Comparison of ENCODE assay signal across 16 cellular contexts in genomic region chr6:105545947-105546710, GRCh38.
DNase-seq lines count a peak whose midpoint lies in the region; ATAC-seq and TF ChIP-seq lines count a peak whose summit lies in the region.
"Had no signal": no experiment of that assay in that cellular context is flagged by ENCODE, and none has a peak within 500 bp of the region (broad histone marks: within the 10 kb centered on the region; RNA-seq: fewer than 3 reads in every experiment).

No MANE protein-coding gene starts in this region.

- H3K4me1 ChIP-seq in neuronal stem cell (ENCODE audit: control insufficient read depth in 2 of 2, insufficient read depth in 1 of 2, low read depth in 1 of 2, low read length in 2 of 2), result no peaks in the 10 kb centered on the region
- H3K4me1 ChIP-seq in psoas muscle, result no peaks in the 10 kb centered on the region

- H3K27ac ChIP-seq in neuronal stem cell (replicated peaks; ENCODE audit: low read length), result no peak overlapping the region
- no peak overlapping the region for H3K27ac ChIP-seq in psoas muscle
- H3K27ac ChIP-seq: cardiac muscle cell had no signal

- H3K18ac ChIP-seq in neuronal stem cell (ENCODE audit: low read length), result no peak overlapping the region

- H3K23ac ChIP-seq in neuronal stem cell (ENCODE audit: low read depth, low read length, poor library complexity), result no peak overlapping the region

- no peak overlapping the region for H2BK15ac ChIP-seq in neuronal stem cell (ENCODE audit: low read length)

- no peak overlapping the region for H3K4me2 ChIP-seq in neuronal stem cell (ENCODE audit: insufficient read depth, low read length, poor library complexity, severe bottlenecking)

- no peak overlapping the region for H3K4ac ChIP-seq in neuronal stem cell (ENCODE audit: low read length)

- no peak for TF ChIP-seq CTCF in choroid plexus epithelial cell (conservative IDR thresholded peaks at IDR 0.05; ENCODE audit: low read depth, low read length)
- TF ChIP-seq CTCF in lower leg skin (IDR thresholded peaks at IDR 0.05), result no peak
- no peak for TF ChIP-seq CTCF in psoas muscle (IDR thresholded peaks at IDR 0.05)

- H3K9me3 ChIP-seq in neuronal stem cell (replicated peaks in 1 of 2; ENCODE audit: control insufficient read depth in 2 of 2, insufficient read depth in 1 of 2, low read depth in 1 of 2, low read length in 2 of 2) (no peaks in the 10 kb centered on the region), psoas muscle (no peaks in the 10 kb centered on the region)
- H3K9me3 ChIP-seq: esophagus squamous epithelium had no signal

- DNase-seq in DMS153 (lab: John Stamatoyannopoulos, UW) (peak; percentile 38), NCI-H2107 (lab: John Stamatoyannopoulos, UW) (peak; percentile 11), choroid plexus epithelial cell (ENCODE audit: low read depth) (peak; percentile 41), neuronal stem cell (ENCODE audit: low spot score) (no peak), lower leg skin (ENCODE audit: low spot score in 2 of 2) (no peak), psoas muscle (no peak)
- DNase-seq: activated CD4-positive, alpha-beta T cell treated with anti-CD3 and anti-CD28 coated beads for 48 hours; CD4-positive, alpha-beta memory T cell; esophagus squamous epithelium; islet precursor cell; NCI-H2029 treated with DMSO at 0.1 percent for 48 hours; stimulated activated CD4-positive, alpha-beta T cell treated with anti-CD3 and anti-CD28 coated beads, Interleukin-4, amount 100 ng/mL, for 4 hours; stimulated activated naive CD4-positive, alpha-beta T cell treated with Interleukin-2 at 50 U/mL for 16 hours had no signal

- no peak overlapping the region for H3K9ac ChIP-seq in neuronal stem cell (ENCODE audit: low read depth, low read length, poor library complexity)

- ATAC-seq in HG02870 (IDR thresholded peaks at IDR 0.05; ENCODE audit: unreplicated experiment) (no peak), psoas muscle (no peak), HG02884 (IDR thresholded peaks at IDR 0.05; ENCODE audit: unreplicated experiment) (no peak)

- H3K79me1 ChIP-seq in neuronal stem cell (ENCODE audit: low read depth, low read length), result no peaks in the 10 kb centered on the region

- H3K14ac ChIP-seq in neuronal stem cell (ENCODE audit: low read length), result no peak overlapping the region

- no peak overlapping the region for H2BK120ac ChIP-seq in neuronal stem cell (ENCODE audit: low read depth, low read length)

- no peak for TF ChIP-seq POLR2A in lower leg skin (IDR thresholded peaks at IDR 0.05)

- peak overlapping the region; percentile 24 for H2AFZ ChIP-seq in neuronal stem cell (ENCODE audit: low read length)

- WGBS in neuronal stem cell (ENCODE audit: extremely low coverage in 2 of 2, insufficient read length in 2 of 2, insufficient replicate concordance in 1 of 2), 2 donors, result no CpG with 5 or more reads among the region's 11 CpGs
- WGBS in lower leg skin, 2 donors, result 65 to 79% methylated on average over 11 of the region's 11 CpGs
- 75 to 76% (median 75%) methylated on average over 11 of the region's 11 CpGs for WGBS in psoas muscle, 3 donors

- no peak overlapping the region for H2BK12ac ChIP-seq in neuronal stem cell (ENCODE audit: low read length)

- H3K27me3 ChIP-seq in neuronal stem cell (ENCODE audit: control insufficient read depth in 3 of 3, insufficient read depth in 3 of 3, low read depth in 1 of 3, low read length in 3 of 3), result no peaks in the 10 kb centered on the region
- no peaks in the 10 kb centered on the region for H3K27me3 ChIP-seq in psoas muscle (ENCODE audit: insufficient read depth in 3 of 3, low read length in 2 of 3)
- H3K27me3 ChIP-seq: cardiac muscle cell, esophagus squamous epithelium had no signal

- H3K36me3 ChIP-seq in neuronal stem cell (replicated peaks in 1 of 2; ENCODE audit: control insufficient read depth in 2 of 2, insufficient read depth in 2 of 2, low read length in 2 of 2) (no peaks in the 10 kb centered on the region), psoas muscle (ENCODE audit: insufficient read depth in 1 of 2, low read depth in 1 of 2) (no peaks in the 10 kb centered on the region)
- H3K36me3 ChIP-seq: cardiac muscle cell, esophagus squamous epithelium had no signal

- no peak overlapping the region for H3K4me3 ChIP-seq in choroid plexus epithelial cell (ENCODE audit: low read depth, low read length)
- H3K4me3 ChIP-seq in neuronal stem cell (ENCODE audit: low read length in 2 of 2), result no peak overlapping the region
- H3K4me3 ChIP-seq in lower leg skin (ENCODE audit: low read depth, poor library complexity, severe bottlenecking), result no peak overlapping the region
- H3K4me3 ChIP-seq in psoas muscle, result no peak overlapping the region
- H3K4me3 ChIP-seq: cardiac muscle cell, esophagus squamous epithelium had no signal

- intact Hi-C loops in lower leg skin (cut with DNase I; ENCODE audit: low total_unique reads), result no loop called here
- intact Hi-C loops in psoas muscle (cut with DNase I), result no loop called here

- H4K91ac ChIP-seq in neuronal stem cell (ENCODE audit: low read depth, low read length, poor library complexity), result no peak overlapping the region

- H4K8ac ChIP-seq in neuronal stem cell (ENCODE audit: low read depth, low read length), result no peak overlapping the region

- no peak overlapping the region for H2BK5ac ChIP-seq in neuronal stem cell (ENCODE audit: low read length)

- H2AK5ac ChIP-seq in neuronal stem cell (ENCODE audit: low read depth, low read length), result no peak overlapping the region

Comparison
In these comparisons a context has a peak if more than half of its experiments do, and no peak if none do; other contexts are left out.
1. DNase-seq: peak in DMS153 (single experiment), NCI-H2107 (single experiment) and choroid plexus epithelial cell (single experiment); none in neuronal stem cell (single experiment), lower leg skin (0 of 2) and psoas muscle (0 of 2).